Comparison of ENCODE assay signal across 19 cellular contexts in the genomic region with DNA sequence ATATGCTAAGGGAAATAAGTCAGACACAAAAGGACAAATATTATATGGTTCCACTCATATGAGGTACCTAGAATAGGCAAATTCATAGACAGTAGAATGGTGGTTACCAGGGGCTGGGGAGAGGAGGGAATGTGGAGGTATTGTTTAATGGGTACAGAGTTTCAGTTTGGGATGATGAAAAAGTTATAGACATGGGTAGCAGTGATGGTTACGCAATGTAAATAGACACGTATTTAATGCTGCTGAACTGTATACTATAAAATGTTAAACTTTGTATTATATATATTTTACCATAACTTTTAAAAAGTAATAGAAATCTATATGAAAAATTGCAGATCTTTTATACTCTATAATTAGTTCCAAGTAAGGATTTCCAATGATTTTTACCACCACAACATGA.
"Had no signal": no experiment of that assay in that cellular context is flagged by ENCODE, and none has a peak within 500 bp of the region (broad histone marks: within the 10 kb centered on the region; RNA-seq: fewer than 3 reads in every experiment).

No MANE protein-coding gene starts in this region.

- H3K9me3 ChIP-seq: body of pancreas, sigmoid colon, upper lobe of right lung had no signal

- H3K27me3 ChIP-seq: body of pancreas, sigmoid colon, upper lobe of right lung had no signal

- FAIRE-seq: islet of Langerhans, TTC549 had no signal

- H3K4me3 Mint-ChIP-seq: activated CD4-positive, alpha-beta memory T cell treated with anti-CD3 and anti-CD28 coated beads for 36 hours; activated CD4-positive, alpha-beta T cell treated with anti-CD3 and anti-CD28 coated beads for 36 hours; activated naive CD8-positive, alpha-beta T cell treated with anti-CD3 and anti-CD28 coated beads, Interleukin-2, amount 10 ng/mL, durations not matched to agents 7 days and 5 days; activated T-helper 1 cell treated with anti-CD3 and anti-CD28 coated beads, Interleukin-12 subunit alpha, Interleukin-12 subunit beta, Interleukin-2, Interleukin-4 antibody, amounts not matched to agents 30 ng/mL and 10 ng/mL and 1 ng/mL, durations not matched to agents 14 hours and 24 hours and 36 hours; nephron progenitor cell; WTC11 had no signal

- H3K4me1 ChIP-seq: body of pancreas, upper lobe of right lung had no signal

- DNase-seq: activated CD4-positive, alpha-beta memory T cell treated with anti-CD3 and anti-CD28 coated beads for 36 hours; activated CD4-positive, alpha-beta T cell treated with anti-CD3 and anti-CD28 coated beads for 36 hours; activated naive CD8-positive, alpha-beta T cell treated with anti-CD3 and anti-CD28 coated beads, Interleukin-2, amount 10 ng/mL, durations not matched to agents 7 days and 5 days; activated T-cell treated with anti-CD3 and anti-CD28 coated beads for 4 hours; body of pancreas; effector memory CD8-positive, alpha-beta T cell; foreskin fibroblast; hippocampal formation; left cardiac atrium; mesendoderm; nephron progenitor cell; nucleus accumbens; sigmoid colon; stimulated activated CD4-positive, alpha-beta T cell treated with anti-CD3 and anti-CD28 coated beads, Interleukin-4, amount 100 ng/mL, for 4 hours; upper lobe of right lung had no signal

- H3K36me3 Mint-ChIP-seq: WTC11 had no signal

- H3K27ac Mint-ChIP-seq: activated CD4-positive, alpha-beta memory T cell treated with anti-CD3 and anti-CD28 coated beads for 36 hours; activated CD4-positive, alpha-beta T cell treated with anti-CD3 and anti-CD28 coated beads for 36 hours; activated naive CD8-positive, alpha-beta T cell treated with anti-CD3 and anti-CD28 coated beads, Interleukin-2, amount 10 ng/mL, durations not matched to agents 7 days and 5 days; activated T-helper 1 cell treated with anti-CD3 and anti-CD28 coated beads, Interleukin-12 subunit alpha, Interleukin-12 subunit beta, Interleukin-2, Interleukin-4 antibody, amounts not matched to agents 30 ng/mL and 10 ng/mL and 1 ng/mL, durations not matched to agents 14 hours and 24 hours and 36 hours; nephron progenitor cell; WTC11 had no signal

- ATAC-seq: activated CD4-positive, alpha-beta T cell treated with anti-CD3 and anti-CD28 coated beads for 36 hours; body of pancreas; left cardiac atrium; upper lobe of right lung; WTC11 had no signal

- H3K9me3 Mint-ChIP-seq: activated CD4-positive, alpha-beta memory T cell treated with anti-CD3 and anti-CD28 coated beads for 36 hours; activated naive CD8-positive, alpha-beta T cell treated with anti-CD3 and anti-CD28 coated beads, Interleukin-2, amount 10 ng/mL, durations not matched to agents 7 days and 5 days; activated T-helper 1 cell treated with anti-CD3 and anti-CD28 coated beads, Interleukin-12 subunit alpha, Interleukin-12 subunit beta, Interleukin-2, Interleukin-4 antibody, amounts not matched to agents 30 ng/mL and 10 ng/mL and 1 ng/mL, durations not matched to agents 14 hours and 24 hours and 36 hours; effector memory CD8-positive, alpha-beta T cell; WTC11 had no signal

- H3K27ac ChIP-seq: body of pancreas, sigmoid colon, upper lobe of right lung had no signal

- H3K4me3 ChIP-seq: body of pancreas, sigmoid colon, upper lobe of right lung had no signal

- H3K27me3 Mint-ChIP-seq: activated CD4-positive, alpha-beta memory T cell treated with anti-CD3 and anti-CD28 coated beads for 36 hours; activated CD4-positive, alpha-beta T cell treated with anti-CD3 and anti-CD28 coated beads for 36 hours; activated naive CD8-positive, alpha-beta T cell treated with anti-CD3 and anti-CD28 coated beads, Interleukin-2, amount 10 ng/mL, durations not matched to agents 7 days and 5 days; effector memory CD8-positive, alpha-beta T cell had no signal

- H3K4me1 Mint-ChIP-seq: nephron progenitor cell had no signal
